6 cellular contexts compared by ENCODE assay signal in the genomic region with DNA sequence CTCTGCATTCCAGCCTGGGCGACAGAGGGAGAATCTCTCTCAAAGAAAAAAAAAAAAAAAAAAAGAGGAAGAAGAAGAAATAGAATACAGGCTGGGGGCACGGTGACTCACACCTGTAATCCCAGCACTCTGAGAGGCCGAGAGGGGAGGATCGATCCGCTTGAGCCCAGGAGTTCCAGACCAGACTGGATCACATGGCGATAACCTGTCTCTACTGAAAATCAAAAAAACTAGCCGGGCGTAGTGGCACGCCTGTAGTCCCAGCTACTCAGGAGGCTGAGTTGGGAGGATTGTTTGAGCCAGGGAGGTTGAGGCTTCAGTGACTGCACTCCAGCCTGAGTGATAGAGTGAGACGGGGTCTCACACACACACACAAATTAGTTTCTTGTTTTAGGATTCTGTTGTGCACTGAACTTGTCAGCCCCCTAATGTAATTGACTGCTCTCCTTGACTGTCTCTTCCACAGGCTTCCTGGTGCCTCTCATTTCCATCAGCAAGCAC. TPM values are rescaled to one million over a fixed set of nuclear protein-coding genes. Genes with fewer than 3 reads are reported as not detected.
DNase-seq lines count a peak whose midpoint lies in the region; ATAC-seq, FAIRE-seq and TF ChIP-seq lines count a peak whose summit lies in the region.

No MANE protein-coding gene starts in this region.

- FAIRE-seq in GM12891 (lab: Jason Lieb, UNC): no peak

- intact Hi-C loops in activated CD4-positive, alpha-beta T cell treated with anti-CD3 and anti-CD28 coated beads, Interleukin-2, amount 10 ng/mL, durations not matched to agents 24 days and 14 days (cut with micrococcal nuclease): loop anchor here (1.0 to 2.0 kb wide), 3 partner anchors 54 to 89 kb away; no protein-coding TSS in a partner anchor

- H3K9me3 Mint-ChIP-seq in activated CD4-positive, alpha-beta T cell treated with anti-CD3 and anti-CD28 coated beads, Interleukin-2, amount 10 ng/mL, durations not matched to agents 24 days and 14 days: no peaks in the 10 kb centered on the region

- peaks cover 32% of the 10 kb centered on the region for H3K36me3 Mint-ChIP-seq in activated CD4-positive, alpha-beta T cell treated with anti-CD3 and anti-CD28 coated beads, Interleukin-2, amount 10 ng/mL, durations not matched to agents 24 days and 14 days (ENCODE audit: low read depth)

- H3K9ac ChIP-seq in muscle layer of colon (ENCODE audit: low read length): peak overlapping the region; percentile 66

- H3K27ac Mint-ChIP-seq in activated CD4-positive, alpha-beta T cell treated with anti-CD3 and anti-CD28 coated beads, Interleukin-2, amount 10 ng/mL, durations not matched to agents 24 days and 14 days: peak overlapping the region; percentile 100

- H3K9me3 ChIP-seq in muscle layer of colon (ENCODE audit: low read length): no peaks in the 10 kb centered on the region

- H3K27ac ChIP-seq in angular gyrus (ENCODE audit: low read depth, low read length) (peak overlapping the region; percentile 97), muscle layer of colon (ENCODE audit: low read depth, low read length) (peak overlapping the region; percentile 96)

- peak overlapping the region; percentile 78 for H3K4me3 ChIP-seq in muscle layer of colon (ENCODE audit: low read depth in 1 of 2, low read length in 2 of 2)

- peaks cover 34% of the 10 kb centered on the region for H3K4me1 ChIP-seq in muscle layer of colon (ENCODE audit: insufficient read depth, low read length)

- peak; percentile 71 for DNase-seq in activated CD4-positive, alpha-beta T cell treated with anti-CD3 and anti-CD28 coated beads, Interleukin-2, amount 10 ng/mL, durations not matched to agents 24 days and 14 days
- no peak for DNase-seq in activated CD4-positive, alpha-beta T cell treated with anti-CD3 and anti-CD28 coated beads for 1 hour
- no peak for DNase-seq in GM12891 (ENCODE audit: insufficient read length, low spot score)

- TF ChIP-seq POLR2A in GM12891 (IDR thresholded peaks at IDR 0.05; ENCODE audit: low read depth, low read length): no peak

- no peaks in the 10 kb centered on the region for H3K27me3 Mint-ChIP-seq in activated CD4-positive, alpha-beta T cell treated with anti-CD3 and anti-CD28 coated beads, Interleukin-2, amount 10 ng/mL, durations not matched to agents 24 days and 14 days

- no peaks in the 10 kb centered on the region for H3K27me3 ChIP-seq in muscle layer of colon (ENCODE audit: control insufficient read depth in 1 of 2, insufficient read depth in 2 of 2, low read length in 2 of 2)

- H3K4me1 Mint-ChIP-seq in activated CD4-positive, alpha-beta T cell treated with anti-CD3 and anti-CD28 coated beads, Interleukin-2, amount 10 ng/mL, durations not matched to agents 24 days and 14 days: peaks cover 59% of the 10 kb centered on the region

- peaks cover 27% of the 10 kb centered on the region for H3K36me3 ChIP-seq in muscle layer of colon (ENCODE audit: insufficient read depth, low read length)

- H3K4me3 Mint-ChIP-seq in activated CD4-positive, alpha-beta T cell treated with anti-CD3 and anti-CD28 coated beads, Interleukin-2, amount 10 ng/mL, durations not matched to agents 24 days and 14 days: peak overlapping the region; percentile 99

- ATAC-seq in HG03520 (IDR thresholded peaks at IDR 0.05; ENCODE audit: unreplicated experiment): no peak

TF ChIP-seq in GM12891, 5 proteins besides CTCF, POLR2A, EP300 and RAD21:
- no peak for TF ChIP-seq POU2F2 (IDR thresholded peaks at IDR 0.05; ENCODE audit: low read depth, low read length)
- TF ChIP-seq POLR2AphosphoS5 (IDR thresholded peaks at IDR 0.05; ENCODE audit: low read depth, low read length): no peak
- TF ChIP-seq SPI1 (IDR thresholded peaks at IDR 0.05; ENCODE audit: low read depth, low read length): no peak
- no peak for TF ChIP-seq PAX5 (IDR thresholded peaks at IDR 0.05; ENCODE audit: insufficient read depth, low read length, severe bottlenecking)
- no peak for TF ChIP-seq TAF1 (IDR thresholded peaks at IDR 0.05; ENCODE audit: low read depth, low read length)

RNA-seq across cellular contexts. Expression of a gene that starts 1.0 kb away (rescaled TPM):
- 87.1 and 93.6 TPM in 2 replicates for total RNA-seq in activated CD4-positive, alpha-beta T cell treated with anti-CD3 and anti-CD28 coated beads, Interleukin-2, amount 10 ng/mL, durations not matched to agents 24 days and 14 days
- polyA plus RNA-seq in GM12891 (2012; ENCODE audit: low read depth, missing spikeins): 36.6 TPM

RNA-seq across cellular contexts. Expression of a gene that starts 10.7 kb away (rescaled TPM):
- 32.4 and 42.8 TPM in 2 replicates for total RNA-seq in activated CD4-positive, alpha-beta T cell treated with anti-CD3 and anti-CD28 coated beads, Interleukin-2, amount 10 ng/mL, durations not matched to agents 24 days and 14 days
- polyA plus RNA-seq in GM12891 (2012; ENCODE audit: low read depth, missing spikeins): 50.7 TPM

RNA-seq across cellular contexts. Expression of a gene that starts 11.2 kb away (rescaled TPM):
- 188 and 190 TPM in 2 replicates for total RNA-seq in activated CD4-positive, alpha-beta T cell treated with anti-CD3 and anti-CD28 coated beads, Interleukin-2, amount 10 ng/mL, durations not matched to agents 24 days and 14 days
- 288 TPM for polyA plus RNA-seq in GM12891 (2012; ENCODE audit: low read depth, missing spikeins)

RNA-seq across cellular contexts. Expression of a gene that starts 19.6 kb away (rescaled TPM):
- 5.1 and 6.2 TPM in 2 replicates for total RNA-seq in activated CD4-positive, alpha-beta T cell treated with anti-CD3 and anti-CD28 coated beads, Interleukin-2, amount 10 ng/mL, durations not matched to agents 24 days and 14 days
- 0.91 TPM for polyA plus RNA-seq in GM12891 (2012; ENCODE audit: low read depth, missing spikeins)

RNA-seq across cellular contexts. Expression of a gene that starts 27.5 kb away (rescaled TPM):
- 11.6 and 13.5 TPM in 2 replicates for total RNA-seq in activated CD4-positive, alpha-beta T cell treated with anti-CD3 and anti-CD28 coated beads, Interleukin-2, amount 10 ng/mL, durations not matched to agents 24 days and 14 days
- 20.5 TPM for polyA plus RNA-seq in GM12891 (2012; ENCODE audit: low read depth, missing spikeins)
